11 cellular contexts compared by ENCODE assay signal in genomic region chr14:67457782-67458181, GRCh38. TPM values are rescaled to one million over a fixed set of nuclear protein-coding genes. Genes with fewer than 3 reads are reported as not detected.
DNase-seq lines count a peak whose midpoint lies in the region; ATAC-seq and TF ChIP-seq lines count a peak whose summit lies in the region.
"Had no signal": no experiment of that assay in that cellular context is flagged by ENCODE, and none has a peak within 500 bp of the region (broad histone marks: within the 10 kb centered on the region; RNA-seq: fewer than 3 reads in every experiment).

No MANE protein-coding gene starts in this region.

- ATAC-seq in GM18867 (IDR thresholded peaks at IDR 0.05; ENCODE audit: unreplicated experiment) = no peak

- H3K9ac ChIP-seq in neural progenitor cell = no peak overlapping the region
- H3K9ac ChIP-seq: BLaER1 had no signal

- no peaks in the 10 kb centered on the region for H3K4me1 ChIP-seq in neural progenitor cell
- H3K4me1 ChIP-seq: BLaER1 had no signal

- no peak overlapping the region for H3K27ac ChIP-seq in neural progenitor cell
- H3K27ac ChIP-seq: BLaER1 had no signal

- H4K20me1 ChIP-seq in neural progenitor cell (ENCODE audit: low read depth) = no peaks in the 10 kb centered on the region
- H4K20me1 ChIP-seq: BLaER1 had no signal

- peaks cover 13% of the 10 kb centered on the region for H3K4me1 Mint-ChIP-seq in neural progenitor cell
- H3K4me1 Mint-ChIP-seq in chondrocyte (ENCODE audit: low read depth) = no peaks in the 10 kb centered on the region

- no peaks in the 10 kb centered on the region for H3K27me3 ChIP-seq in neural progenitor cell
- H3K27me3 ChIP-seq: BLaER1 had no signal

- no peak for TF ChIP-seq CTCF in choroid plexus epithelial cell (conservative IDR thresholded peaks at IDR 0.05; ENCODE audit: low read depth, low read length)
- no peak for TF ChIP-seq CTCF in neural progenitor cell (IDR thresholded peaks at IDR 0.05)
- no peak for TF ChIP-seq CTCF in chondrocyte (IDR thresholded peaks at IDR 0.05)

- H3K27me3 Mint-ChIP-seq in neural progenitor cell (ENCODE audit: insufficient read depth, low read depth) (no peaks in the 10 kb centered on the region), chondrocyte (ENCODE audit: low read depth) (peaks cover 24% of the 10 kb centered on the region)

- no peak overlapping the region for H3K4me3 Mint-ChIP-seq in neural progenitor cell
- H3K4me3 Mint-ChIP-seq in chondrocyte (ENCODE audit: unreplicated experiment) = no peak overlapping the region

- DNase-seq in DMS79 treated with DMSO at 0.1 percent for 48 hours (lab: John Stamatoyannopoulos, UW) = peak; percentile 64
- peak; percentile 16 for DNase-seq in NCI-H2171 (lab: John Stamatoyannopoulos, UW)
- DNase-seq in choroid plexus epithelial cell (ENCODE audit: low read depth) = peak; percentile 11
- peak; percentile 84 for DNase-seq in neural progenitor cell (ENCODE audit: low spot score)
- no peak for DNase-seq in activated CD4-positive, alpha-beta T cell treated with anti-CD3 and anti-CD28 coated beads for 4 hours
- DNase-seq in ureter (ENCODE audit: low spot score) = no peak
- DNase-seq in chondrocyte (ENCODE audit: low spot score) = no peak
- DNase-seq: activated T-cell treated with anti-CD3 and anti-CD28 coated beads, Interleukin-2, amount 50 U/mL, for 1 hour had no signal

- no peaks in the 10 kb centered on the region for H3K9me3 ChIP-seq in neural progenitor cell (ENCODE audit: low read depth)
- H3K9me3 ChIP-seq: BLaER1 had no signal

- H3K4me3 ChIP-seq in choroid plexus epithelial cell (ENCODE audit: low read depth, low read length) (no peak overlapping the region), neural progenitor cell (no peak overlapping the region)
- H3K4me3 ChIP-seq: BLaER1, smooth muscle cell had no signal

- no peaks in the 10 kb centered on the region for H3K36me3 ChIP-seq in neural progenitor cell
- H3K36me3 ChIP-seq: BLaER1 had no signal

- H3K9me3 Mint-ChIP-seq in neural progenitor cell = no peaks in the 10 kb centered on the region
- no peaks in the 10 kb centered on the region for H3K9me3 Mint-ChIP-seq in chondrocyte (ENCODE audit: low read depth)

- H3F3A ChIP-seq in neural progenitor cell (ENCODE audit: low read depth) = peaks cover 21% of the 10 kb centered on the region

- H3K4me2 ChIP-seq in neural progenitor cell = peak overlapping the region; percentile 6
- H3K4me2 ChIP-seq: BLaER1, smooth muscle cell had no signal

- H3K79me2 ChIP-seq in neural progenitor cell (ENCODE audit: low read depth) = no peaks in the 10 kb centered on the region

- H3K27ac Mint-ChIP-seq in neural progenitor cell (peak overlapping the region; percentile 18), chondrocyte (ENCODE audit: unreplicated experiment) (no peak overlapping the region)

- H3K36me3 Mint-ChIP-seq in neural progenitor cell (no peaks in the 10 kb centered on the region), chondrocyte (ENCODE audit: low read depth) (no peaks in the 10 kb centered on the region)

- H2AFZ ChIP-seq in neural progenitor cell (replicated peaks) = peak overlapping the region; percentile 2

RNA-seq across cellular contexts. Expression of gene TMEM229B, which starts 30.7 kb away (rescaled TPM):
- total RNA-seq in neural progenitor cell (ENCODE audit: low replicate concordance) (0.12 TPM in 1 of 2 replicates, not detected in the other), ureter (24.7 TPM), chondrocyte (1.3 to 2.9 TPM (median 1.7 TPM) in 3 replicates)

RNA-seq across cellular contexts. Expression of gene PLEK2, which starts 45.8 kb away (rescaled TPM):
- not detected in 2 replicates for total RNA-seq in neural progenitor cell (ENCODE audit: low replicate concordance)
- 21.7 TPM for total RNA-seq in ureter
- total RNA-seq in chondrocyte = not detected in 3 replicates

Comparison
In these comparisons a context has a peak if more than half of its experiments do, and no peak if none do; other contexts are left out.
1. DNase-seq: peak in DMS79 treated with DMSO at 0.1 percent for 48 hours (single experiment), NCI-H2171 (single experiment), choroid plexus epithelial cell (single experiment) and neural progenitor cell (single experiment); none in activated CD4-positive, alpha-beta T cell treated with anti-CD3 and anti-CD28 coated beads for 4 hours (0 of 2), ureter (single experiment) and chondrocyte (single experiment).
2. RNA of gene PLEK2, which starts 45.8 kb away (total RNA-seq): 21.7 TPM in ureter (single experiment); not detected in neural progenitor cell and not detected in chondrocyte; every median in the first group is over 10 times any median in the second.